ENCODE assay signal across 8 cellular contexts in the genomic region with DNA sequence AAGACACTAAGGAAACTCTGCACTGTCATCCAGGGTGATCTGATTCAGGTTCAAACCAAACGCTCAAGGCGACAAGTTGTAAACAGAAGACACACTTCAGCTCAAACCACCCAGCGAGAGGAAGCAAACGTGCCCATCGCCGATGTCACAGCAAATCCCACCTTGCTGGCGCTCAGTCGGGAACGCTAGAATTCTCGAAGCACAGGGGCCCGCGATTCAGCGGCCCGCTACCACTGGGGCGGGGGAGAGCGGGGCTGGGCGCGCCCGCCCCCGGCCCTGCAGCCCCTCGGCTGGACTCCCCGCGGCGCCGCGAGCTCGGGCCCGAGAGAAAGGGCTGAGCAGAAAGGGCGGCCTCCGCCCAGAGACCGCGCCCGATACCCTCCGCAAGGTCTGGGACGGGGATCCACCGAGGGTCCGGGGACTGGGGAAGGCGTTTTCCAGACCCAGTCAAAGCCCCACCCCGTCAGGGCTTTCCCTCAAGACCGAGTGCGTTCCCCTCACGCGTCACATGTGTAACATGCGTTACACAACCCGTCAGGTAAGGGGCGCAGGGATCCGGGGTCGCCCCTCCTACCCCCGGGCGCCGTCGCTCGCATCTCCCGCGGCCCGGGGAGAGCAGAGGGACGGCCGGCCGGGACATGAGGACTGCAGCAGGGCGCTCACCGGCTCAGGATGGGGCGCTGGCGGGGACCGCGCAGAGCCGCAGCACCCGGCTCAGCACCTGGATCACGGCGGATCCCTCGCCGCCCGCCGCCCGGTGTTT. TPM values are rescaled to one million over a fixed set of nuclear protein-coding genes. Genes with fewer than 3 reads are reported as not detected.
DNase-seq lines count a peak whose midpoint lies in the region; ATAC-seq and TF ChIP-seq lines count a peak whose summit lies in the region.

No MANE protein-coding gene starts in this region.

- DNase-seq in AG09309 (ENCODE audit: low read depth) = no peak
- DNase-seq in activated naive CD8-positive, alpha-beta T cell treated with anti-CD3 and anti-CD28 coated beads, Interleukin-2, amount 50 U/mL, for 16 hours (ENCODE audit: low read depth, low spot score) = peak; percentile 35
- no peak for DNase-seq in right atrium auricular region (ENCODE audit: low spot score)
- DNase-seq in sciatic nerve (ENCODE audit: low spot score) = no peak
- DNase-seq in GF-D8 (lab: John Stamatoyannopoulos, UW) = no peak

- H3K4me1 ChIP-seq in right atrium auricular region = peaks cover 0 to 29% of the 10 kb centered on the region in 2 donors

- intact Hi-C loops in sciatic nerve (cut with DNase I) = no loop called here

- TF ChIP-seq CTCF in AG09309 (IDR thresholded peaks at IDR 0.05; ENCODE audit: control insufficient read depth, insufficient read depth, low read depth, low read length, missing control alignments) (no peak), right atrium auricular region (IDR thresholded peaks at IDR 0.05) (no peak)

- H3K9me3 ChIP-seq in right atrium auricular region = no peaks in the 10 kb centered on the region

- ATAC-seq in GM19025 (IDR thresholded peaks at IDR 0.05; ENCODE audit: low read depth, unreplicated experiment) = peak; percentile 42
- ATAC-seq in HG03280 (IDR thresholded peaks at IDR 0.05; ENCODE audit: unreplicated experiment) = peak; percentile 43
- peak; percentile 36 for ATAC-seq in sciatic nerve

- 0 out of 2 replicates have a peak, but pooled peaks have one; percentile 42 for TF ChIP-seq POLR2A in Raji (IDR thresholded peaks at IDR 0.05; ENCODE audit: insufficient read depth, low read depth, low read length)

- H3K36me3 ChIP-seq in right atrium auricular region = no peaks in the 10 kb centered on the region

- peak overlapping the region; percentile 95 to 97 for H3K27ac ChIP-seq in right atrium auricular region

- H3K27me3 ChIP-seq in right atrium auricular region = no peaks in the 10 kb centered on the region

- peak overlapping the region; percentile 97 for H3K4me3 ChIP-seq in AG09309 (ENCODE audit: control insufficient read depth, low read depth, low read length)
- peak overlapping the region; percentile 96 to 97 for H3K4me3 ChIP-seq in right atrium auricular region

RNA-seq across cellular contexts. Expression of gene AGTPBP1, which starts 0.5 kb away (rescaled TPM):
- 10 to 100 TPM; 34.1 to 53.2 TPM for total RNA-seq in right atrium auricular region
- total RNA-seq in sciatic nerve = 31.6 TPM
